ENCODE assay signal across 12 cellular contexts in the genomic region with DNA sequence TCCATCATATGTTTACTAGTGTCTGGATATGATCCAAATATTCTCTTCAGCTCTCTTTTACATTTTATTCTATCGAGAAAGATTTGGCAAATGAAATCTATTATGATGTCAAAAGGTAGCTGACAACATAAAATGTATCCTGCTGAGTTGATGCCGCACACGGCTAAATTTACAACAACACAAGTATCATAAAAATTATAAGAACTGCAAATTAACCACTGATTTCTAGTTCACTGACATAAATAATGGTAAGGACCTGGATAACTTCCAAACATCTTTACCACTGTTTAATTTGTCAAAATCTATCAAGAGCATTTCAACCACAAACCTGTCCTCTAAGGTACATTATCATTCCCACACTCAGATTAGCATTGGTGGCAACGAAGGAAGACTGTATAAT.
"Had no signal": no experiment of that assay in that cellular context is flagged by ENCODE, and none has a peak within 500 bp of the region (broad histone marks: within the 10 kb centered on the region; RNA-seq: fewer than 3 reads in every experiment).

No MANE protein-coding gene starts in this region.

- H3K4me1 Mint-ChIP-seq: activated CD4-positive, alpha-beta T cell treated with anti-CD3 and anti-CD28 coated beads, Interleukin-2, amount 10 ng/mL, durations not matched to agents 7 days and 5 days had no signal

- H3K4me3 Mint-ChIP-seq: activated CD4-positive, alpha-beta T cell treated with anti-CD3 and anti-CD28 coated beads, Interleukin-2, amount 10 ng/mL, durations not matched to agents 7 days and 5 days had no signal

- H3K27ac Mint-ChIP-seq: activated CD4-positive, alpha-beta T cell treated with anti-CD3 and anti-CD28 coated beads, Interleukin-2, amount 10 ng/mL, durations not matched to agents 7 days and 5 days had no signal

- DNase-seq: activated CD4-positive, alpha-beta T cell treated with anti-CD3 and anti-CD28 coated beads, Interleukin-2, amount 10 ng/mL, durations not matched to agents 7 days and 5 days; activated CD8-positive, alpha-beta memory T cell treated with anti-CD3 and anti-CD28 coated beads, Interleukin-2, amount 50 U/mL, for 48 hours; activated gamma-delta T cell treated with Interleukin-2 at 50 U/mL for 16 hours; aorta; erythroblast; gastrocnemius medialis; heart left ventricle; lower lobe of right lung; pancreas; stimulated activated CD4-positive, alpha-beta T cell treated with anti-CD3 and anti-CD28 coated beads, Interleukin-2, amount 100 ng/mL, for 24 hours; T-helper 2 cell; uterus had no signal

- H3K27me3 Mint-ChIP-seq: activated CD4-positive, alpha-beta T cell treated with anti-CD3 and anti-CD28 coated beads, Interleukin-2, amount 10 ng/mL, durations not matched to agents 7 days and 5 days had no signal

- ATAC-seq: gastrocnemius medialis, heart left ventricle, lower lobe of right lung, pancreas had no signal
